ENCODE assay signal across 8 cellular contexts in genomic region chr7:876972-877311, GRCh38. TPM values are rescaled to one million over a fixed set of nuclear protein-coding genes. Genes with fewer than 3 reads are reported as not detected.
DNase-seq lines count a peak whose midpoint lies in the region; ATAC-seq and TF ChIP-seq lines count a peak whose summit lies in the region.

No MANE protein-coding gene starts in this region.

- peak overlapping the region; percentile 99 for H3K4me3 ChIP-seq in skeletal muscle satellite cell (ENCODE audit: low read length)

- peak; percentile 14 for ATAC-seq in HG03039 (IDR thresholded peaks at IDR 0.05; ENCODE audit: unreplicated experiment)
- no peak for ATAC-seq in T-helper 17 cell

- H3K27me3 ChIP-seq in skeletal muscle satellite cell (ENCODE audit: control insufficient read depth, insufficient read depth, low read length) = no peaks in the 10 kb centered on the region

- H3K4me2 ChIP-seq in skeletal muscle satellite cell (ENCODE audit: low read length) = peak overlapping the region; percentile 86

- TF ChIP-seq CTCF in glutamatergic neuron (IDR thresholded peaks at IDR 0.05; ENCODE audit: partially characterized antibody, unreplicated experiment) = no peak

- peaks cover 18% of the 10 kb centered on the region for H3K36me3 ChIP-seq in skeletal muscle satellite cell (ENCODE audit: insufficient read depth, low read length)

- H3K4me3 Mint-ChIP-seq in T-helper 17 cell (peak overlapping the region; percentile 95), glutamatergic neuron (ENCODE audit: unreplicated experiment) (peak overlapping the region; percentile 91)

- H3K9me3 ChIP-seq in T-helper 17 cell (ENCODE audit: control insufficient read depth, low read length, poor library complexity, severe bottlenecking) (no peaks in the 10 kb centered on the region), skeletal muscle satellite cell (replicated peaks; ENCODE audit: low read length) (no peaks in the 10 kb centered on the region)

- peaks cover 28% of the 10 kb centered on the region for H3K4me1 ChIP-seq in skeletal muscle satellite cell (ENCODE audit: control insufficient read depth, insufficient read depth, low read length)

- H3K4me1 Mint-ChIP-seq in T-helper 17 cell (peaks cover 13% of the 10 kb centered on the region), glutamatergic neuron (ENCODE audit: low read depth, unreplicated experiment) (peaks cover 26% of the 10 kb centered on the region)

- H3K27ac Mint-ChIP-seq in T-helper 17 cell (peak overlapping the region; percentile 93), glutamatergic neuron (ENCODE audit: unreplicated experiment) (peak overlapping the region; percentile 90)

- no peaks in the 10 kb centered on the region for H3K36me3 Mint-ChIP-seq in T-helper 17 cell (ENCODE audit: low read depth)
- H3K36me3 Mint-ChIP-seq in glutamatergic neuron (ENCODE audit: unreplicated experiment) = peaks cover 8% of the 10 kb centered on the region

- no peaks in the 10 kb centered on the region for H3K27me3 Mint-ChIP-seq in T-helper 17 cell
- H3K27me3 Mint-ChIP-seq in glutamatergic neuron (ENCODE audit: unreplicated experiment) = peaks cover 17% of the 10 kb centered on the region

- H3K9me3 Mint-ChIP-seq in glutamatergic neuron (ENCODE audit: unreplicated experiment) = peaks cover 8% of the 10 kb centered on the region

- peak overlapping the region; percentile 88 for H3K9ac ChIP-seq in skeletal muscle satellite cell (ENCODE audit: low read depth, low read length)

- peak; percentile 34 for DNase-seq in activated CD8-positive, alpha-beta memory T cell treated with anti-CD3 and anti-CD28 coated beads, Interleukin-2, amount 50 U/mL, for 4 hours
- no peak for DNase-seq in activated CD8-positive, alpha-beta memory T cell treated with anti-CD3 and anti-CD28 coated beads for 24 hours
- DNase-seq in T-helper 17 cell (no peak), glutamatergic neuron (no peak), GM19240 (ENCODE audit: insufficient read length, low spot score) (no peak)
- DNase-seq in effector CD4-positive, alpha-beta T cell = no peak

RNA-seq across cellular contexts. Expression of gene GET4, which starts 0.6 kb away (rescaled TPM):
- total RNA-seq in T-helper 17 cell (10 to 100 TPM; 58.5 to 81.0 TPM), glutamatergic neuron (ENCODE audit: unreplicated experiment) (70.2 TPM)
- total RNA-seq in skeletal muscle satellite cell (2012; rRNA removed) = 16.7 and 17.5 TPM in 2 replicates

RNA-seq across cellular contexts. Expression of gene SUN1, which starts 44.7 kb away (rescaled TPM):
- 10 to 100 TPM; 89.7 to 97.5 TPM for total RNA-seq in T-helper 17 cell
- 879 TPM for total RNA-seq in glutamatergic neuron (ENCODE audit: unreplicated experiment)
- 91.3 and 91.5 TPM in 2 replicates for total RNA-seq in skeletal muscle satellite cell (2012; rRNA removed)
